ENCODE assay signal across 1 cellular context in genomic region chr7:139681812-139682135, GRCh38.
TF ChIP-seq lines count a peak whose summit lies in the region.

No MANE protein-coding gene starts in this region.

TF ChIP-seq in GM23338, 12 proteins besides CTCF, POLR2A, EP300 and RAD21:
- TF ChIP-seq ZNF462 (CRISPR knock-in tag; IDR thresholded peaks at IDR 0.05): no peak
- TF ChIP-seq ETS1 (IDR thresholded peaks at IDR 0.05): no peak
- TF ChIP-seq EZH2phosphoT487 (IDR thresholded peaks at IDR 0.05; ENCODE audit: unreplicated experiment): no peak
- no peak for TF ChIP-seq CREB1 (CRISPR knock-in tag; IDR thresholded peaks at IDR 0.05; ENCODE audit: low read depth)
- no peak for TF ChIP-seq REST (IDR thresholded peaks at IDR 0.05; ENCODE audit: unreplicated experiment)
- TF ChIP-seq NANOG (IDR thresholded peaks at IDR 0.05; ENCODE audit: borderline replicate concordance): no peak
- no peak for TF ChIP-seq ZNF331 (CRISPR knock-in tag; IDR thresholded peaks at IDR 0.05; ENCODE audit: low read depth)
- TF ChIP-seq ZNF114 (CRISPR knock-in tag; IDR thresholded peaks at IDR 0.05): no peak
